Comparison of ENCODE assay signal across 7 cellular contexts in genomic region chr19:13277104-13277809, GRCh38.
DNase-seq lines count a peak whose midpoint lies in the region; ATAC-seq and TF ChIP-seq lines count a peak whose summit lies in the region.

No MANE protein-coding gene starts in this region.

- no peaks in the 10 kb centered on the region for H3K9me3 Mint-ChIP-seq in activated T-helper 2 cell treated with anti-CD3 and anti-CD28 coated beads, Interferon-gamma antibody, Interleukin-2, Interleukin-4, amounts not matched to agents 10 μg/mL and 5 μg/mL and 100 μg/mL, durations not matched to agents 14 hours and 24 hours and 36 hours

- intact Hi-C loops in activated T-helper 2 cell treated with anti-CD3 and anti-CD28 coated beads, Interferon-gamma antibody, Interleukin-2, Interleukin-4, amounts not matched to agents 10 μg/mL and 5 μg/mL and 100 μg/mL, durations not matched to agents 14 hours and 24 hours and 36 hours (cut with micrococcal nuclease): loop anchor here (1.0 to 5.0 kb wide), 2 partner anchors 154 to 585 kb away; no protein-coding TSS in a partner anchor
- intact Hi-C loops in upper lobe of right lung (cut with DNase I): loop anchor here (5.0 kb wide), 1 partner anchor 310 kb away; no protein-coding TSS in a partner anchor

- TF ChIP-seq CTCF in GM10266 (IDR thresholded peaks at IDR 0.05; ENCODE audit: control insufficient read depth, insufficient read depth, low read depth, missing control alignments): peak; percentile 71
- peak; percentile 83 for TF ChIP-seq CTCF in KMS-11 (conservative IDR thresholded peaks at IDR 0.05; ENCODE audit: low read depth, low read length)
- TF ChIP-seq CTCF in gastroesophageal sphincter (IDR thresholded peaks at IDR 0.05): peak in 3 of 4 experiments; percentile 72 to 78 (median 73)
- TF ChIP-seq CTCF in upper lobe of right lung (IDR thresholded peaks at IDR 0.05): peak; percentile 67

- peak overlapping the region; percentile 73 for H3K27ac Mint-ChIP-seq in activated T-helper 2 cell treated with anti-CD3 and anti-CD28 coated beads, Interferon-gamma antibody, Interleukin-2, Interleukin-4, amounts not matched to agents 10 μg/mL and 5 μg/mL and 100 μg/mL, durations not matched to agents 14 hours and 24 hours and 36 hours

- no peak overlapping the region for H3K4me3 Mint-ChIP-seq in activated T-helper 2 cell treated with anti-CD3 and anti-CD28 coated beads, Interferon-gamma antibody, Interleukin-2, Interleukin-4, amounts not matched to agents 10 μg/mL and 5 μg/mL and 100 μg/mL, durations not matched to agents 14 hours and 24 hours and 36 hours (ENCODE audit: low read depth)

- no peaks in the 10 kb centered on the region for H4K20me1 ChIP-seq in KMS-11 (ENCODE audit: insufficient read depth)

- H3K27me3 ChIP-seq in KMS-11 (ENCODE audit: insufficient read depth, low read depth) (peaks cover 22% of the 10 kb centered on the region; the same call in 1 of the 2 replicates), SJCRH30 (no peaks in the 10 kb centered on the region), gastroesophageal sphincter (peaks cover 15% of the 10 kb centered on the region), upper lobe of right lung (peaks cover 6% of the 10 kb centered on the region)

- peak overlapping the region; percentile 22 for H3K4me2 ChIP-seq in KMS-11

- no peak for TF ChIP-seq EP300 in gastroesophageal sphincter (IDR thresholded peaks at IDR 0.05)

- no peak overlapping the region for H3K27ac ChIP-seq in KMS-11
- H3K27ac ChIP-seq in SJCRH30: no peak overlapping the region
- no peak overlapping the region for H3K27ac ChIP-seq in gastroesophageal sphincter
- no peak overlapping the region for H3K27ac ChIP-seq in upper lobe of right lung

- H3K4me3 ChIP-seq in KMS-11 (IDR thresholded peaks at IDR 0.05; ENCODE audit: insufficient read depth, low read depth, low read length): no peak overlapping the region
- no peak overlapping the region for H3K4me3 ChIP-seq in SJCRH30
- H3K4me3 ChIP-seq in gastroesophageal sphincter: no peak overlapping the region
- no peak overlapping the region for H3K4me3 ChIP-seq in upper lobe of right lung

- TF ChIP-seq POLR2A in gastroesophageal sphincter (IDR thresholded peaks at IDR 0.05): no peak

- H3K4me1 Mint-ChIP-seq in activated T-helper 2 cell treated with anti-CD3 and anti-CD28 coated beads, Interferon-gamma antibody, Interleukin-2, Interleukin-4, amounts not matched to agents 10 μg/mL and 5 μg/mL and 100 μg/mL, durations not matched to agents 14 hours and 24 hours and 36 hours (ENCODE audit: low read depth): peaks cover 14% of the 10 kb centered on the region

- H2AFZ ChIP-seq in KMS-11 (ENCODE audit: low read depth): peak overlapping the region; percentile 53

- peak; percentile 84 for ATAC-seq in gastroesophageal sphincter
- ATAC-seq in upper lobe of right lung: peak; percentile 93

- no peaks in the 10 kb centered on the region for H3K36me3 Mint-ChIP-seq in activated T-helper 2 cell treated with anti-CD3 and anti-CD28 coated beads, Interferon-gamma antibody, Interleukin-2, Interleukin-4, amounts not matched to agents 10 μg/mL and 5 μg/mL and 100 μg/mL, durations not matched to agents 14 hours and 24 hours and 36 hours (ENCODE audit: low read depth)

- H3K9me3 ChIP-seq in SJCRH30 (replicated peaks) (no peaks in the 10 kb centered on the region), gastroesophageal sphincter (no peaks in the 10 kb centered on the region), upper lobe of right lung (no peaks in the 10 kb centered on the region)

- no peaks in the 10 kb centered on the region for H3K79me2 ChIP-seq in KMS-11 (ENCODE audit: insufficient read depth, low read depth)

- H3K36me3 ChIP-seq in KMS-11 (ENCODE audit: insufficient read depth) (no peaks in the 10 kb centered on the region), SJCRH30 (no peaks in the 10 kb centered on the region), gastroesophageal sphincter (no peaks in the 10 kb centered on the region), upper lobe of right lung (no peaks in the 10 kb centered on the region)

- H3K9ac ChIP-seq in KMS-11: no peak overlapping the region

- peaks cover 37% of the 10 kb centered on the region for H3K4me1 ChIP-seq in KMS-11 (ENCODE audit: low read depth, poor library complexity, severe bottlenecking)
- H3K4me1 ChIP-seq in SJCRH30: no peaks in the 10 kb centered on the region
- H3K4me1 ChIP-seq in gastroesophageal sphincter: peaks cover 0 to 6% (median 0%) of the 10 kb centered on the region in 3 donors
- peaks cover 8% of the 10 kb centered on the region for H3K4me1 ChIP-seq in upper lobe of right lung

- H3K27me3 Mint-ChIP-seq in activated T-helper 2 cell treated with anti-CD3 and anti-CD28 coated beads, Interferon-gamma antibody, Interleukin-2, Interleukin-4, amounts not matched to agents 10 μg/mL and 5 μg/mL and 100 μg/mL, durations not matched to agents 14 hours and 24 hours and 36 hours (ENCODE audit: low read depth): peaks cover 1% of the 10 kb centered on the region

- peak; percentile 74 for DNase-seq in GM10266 (ENCODE audit: extremely low spot score)
- DNase-seq in SJCRH30: peak; percentile 64 to 92
- peak; percentile 61 for DNase-seq in activated T-helper 2 cell treated with anti-CD3 and anti-CD28 coated beads, Interferon-gamma antibody, Interleukin-2, Interleukin-4, amounts not matched to agents 10 μg/mL and 5 μg/mL and 100 μg/mL, durations not matched to agents 14 hours and 24 hours and 36 hours (ENCODE audit: low spot score)
- peak; percentile 77 for DNase-seq in pons (ENCODE audit: low spot score)
- no peak for DNase-seq in upper lobe of right lung

- 29 to 45% methylated on average over 4 to 12 of the region's 17 CpGs for whole genome bisulfite sequencing in gastroesophageal sphincter (ENCODE audit: low coverage in 1 of 2), 2 donors
